In the genomic region with DNA sequence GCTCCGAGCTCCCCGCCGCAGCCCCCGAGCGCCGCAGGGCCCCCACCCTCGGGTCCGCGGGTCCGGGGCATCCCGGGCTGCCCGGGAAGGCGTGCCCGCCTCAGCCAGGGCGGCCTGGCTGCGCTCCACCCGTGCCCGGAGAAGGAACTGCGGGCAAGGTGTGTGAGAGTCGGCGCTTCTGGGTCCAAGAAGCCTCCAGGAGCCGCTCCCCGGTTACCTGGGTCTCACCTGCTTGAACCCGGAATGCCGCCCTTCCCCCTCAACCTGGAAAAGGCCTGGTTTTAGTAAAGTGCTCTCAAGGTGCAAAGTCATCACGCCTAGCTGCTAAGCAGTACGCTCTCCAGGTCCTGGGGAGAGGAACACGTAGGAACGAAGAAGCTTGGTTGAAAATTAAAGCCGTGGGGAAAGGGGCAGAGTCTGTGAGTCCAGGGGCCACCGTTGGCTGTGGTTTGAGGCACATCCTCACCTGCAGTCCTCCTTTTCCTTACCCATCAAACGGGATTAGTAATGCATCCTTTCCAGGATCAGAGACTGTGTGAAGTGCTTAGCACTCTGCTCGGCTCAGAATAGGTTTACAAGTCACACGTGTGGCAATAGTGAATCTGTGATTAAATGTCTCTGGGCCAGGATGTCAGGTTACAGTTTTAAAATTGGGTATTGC, we compare ENCODE assay signal across 1 cellular context.
TF ChIP-seq lines count a peak whose summit lies in the region.

No MANE protein-coding gene starts in this region.

TF ChIP-seq in SK-N-SH treated with all-trans-retinoic acid at 6 μM for 48 hours, 23 proteins besides CTCF, POLR2A, EP300 and RAD21 (continued from another document):
- no peak for TF ChIP-seq BACH2 (CRISPR knock-in tag; IDR thresholded peaks at IDR 0.05; ENCODE audit: borderline replicate concordance)
- TF ChIP-seq GLIS3 (CRISPR knock-in tag; IDR thresholded peaks at IDR 0.05), result no peak
- no peak for TF ChIP-seq RARB (CRISPR knock-in tag; IDR thresholded peaks at IDR 0.05)
- no peak for TF ChIP-seq SNAI2 (CRISPR knock-in tag; IDR thresholded peaks at IDR 0.05)
